Comparison of ENCODE assay signal across 8 cellular contexts in the genomic region with DNA sequence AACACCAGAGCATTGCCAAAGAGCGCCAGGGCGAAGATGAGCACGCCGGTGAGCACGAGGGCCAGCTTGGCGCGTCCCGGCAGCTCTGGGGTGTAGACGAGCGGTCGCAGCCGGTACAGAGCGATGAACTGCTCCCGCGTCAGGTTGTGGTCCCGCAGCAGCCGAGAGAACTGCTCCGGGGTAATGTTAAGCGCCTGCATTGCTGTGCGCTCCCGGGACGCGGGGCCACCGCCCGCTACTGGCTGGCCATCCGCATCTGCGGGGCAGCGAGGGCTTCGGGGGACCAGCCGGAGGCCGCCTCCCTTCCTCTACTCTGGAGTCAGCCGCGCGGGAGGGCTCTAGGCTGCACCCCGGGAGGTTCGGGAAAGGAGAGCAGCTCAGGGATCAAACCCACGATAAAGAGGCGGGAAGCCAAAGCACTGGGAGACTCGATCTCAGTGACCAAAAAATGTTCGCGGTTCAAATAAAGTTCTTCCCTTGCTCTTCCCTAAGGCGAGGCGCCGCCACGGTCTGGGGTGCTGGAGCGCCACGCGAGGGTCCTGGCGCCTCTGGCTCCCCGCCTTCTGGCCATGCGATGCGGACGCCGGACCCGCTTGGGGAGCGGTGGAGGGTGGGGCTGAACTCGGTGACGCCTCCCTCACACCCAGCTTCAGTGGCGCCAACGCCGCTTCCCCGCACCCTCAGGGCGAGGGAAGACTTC. TPM values are rescaled to one million over a fixed set of nuclear protein-coding genes. Genes with fewer than 3 reads are reported as not detected.
DNase-seq lines count a peak whose midpoint lies in the region; ATAC-seq and TF ChIP-seq lines count a peak whose summit lies in the region.

A gene (minus strand): TSS at position 571 of the 700 bp plus-strand sequence. CDS start 371 bp downstream, at position 200.

- no peaks in the 10 kb centered on the region for H3K9me3 ChIP-seq in mammary epithelial cell (replicated peaks; ENCODE audit: insufficient read depth, low read length)
- H3K9me3 ChIP-seq in left lung: no peaks in the 10 kb centered on the region
- H3K9me3 ChIP-seq in upper lobe of right lung: no peaks in the 10 kb centered on the region

- H4K20me1 ChIP-seq in mammary epithelial cell (ENCODE audit: insufficient read depth, low read length): no peaks in the 10 kb centered on the region

- H2AFZ ChIP-seq in mammary epithelial cell (ENCODE audit: low read depth, low read length): peak within 1 kb of the TSS; percentile 92

- dilution Hi-C loops in mammary epithelial cell (cut with HindIII; ENCODE audit: low sequenced_read_pairs): no loop called here

- WGBS in mammary epithelial cell (ENCODE audit: low coverage, missing lambda C conversion rate): 4% methylated on average over 15 of the region's 63 CpGs

- no peaks in the 10 kb centered on the region for H3K27me3 ChIP-seq in mammary epithelial cell (ENCODE audit: insufficient read depth, low read length)
- peaks cover 63 to 91% of the 10 kb centered on the region in 2 donors for H3K27me3 ChIP-seq in left lung
- peaks cover 78% of the 10 kb centered on the region for H3K27me3 ChIP-seq in upper lobe of right lung

- H3K4me3 Mint-ChIP-seq in activated naive CD4-positive, alpha-beta T cell treated with anti-CD3 and anti-CD28 coated beads, Interleukin-2, amount 10 ng/mL, durations not matched to agents 7 days and 5 days: peak within 1 kb of the TSS; percentile 4

- peak; percentile 27 for ATAC-seq in left lung
- peak; percentile 31 for ATAC-seq in upper lobe of right lung
- no peak for ATAC-seq in HG02623 (IDR thresholded peaks at IDR 0.05; ENCODE audit: unreplicated experiment)

- in situ Hi-C loops in mammary epithelial cell (cut with MboI; ENCODE audit: low sequenced_read_pairs in 2 of 2): no loop called here

- H3K36me3 ChIP-seq in mammary epithelial cell (ENCODE audit: insufficient read depth, low read length) (no peaks in the 10 kb centered on the region), left lung (no peaks in the 10 kb centered on the region), upper lobe of right lung (no peaks in the 10 kb centered on the region)

- TF ChIP-seq CTCF in mammary epithelial cell (conservative IDR thresholded peaks at IDR 0.05 in 1 of 2, IDR thresholded peaks at IDR 0.05 in 1 of 2; ENCODE audit: extremely low read depth in 1 of 2, insufficient read depth in 1 of 2, low read depth in 1 of 2, low read length in 2 of 2): no peak
- TF ChIP-seq CTCF in left lung (IDR thresholded peaks at IDR 0.05): no peak
- TF ChIP-seq CTCF in upper lobe of right lung (IDR thresholded peaks at IDR 0.05): no peak

- H3K4me2 ChIP-seq in mammary epithelial cell (ENCODE audit: insufficient read depth, low read depth, low read length): peak within 1 kb of the TSS; percentile 91

- H3K9me3 Mint-ChIP-seq in activated naive CD4-positive, alpha-beta T cell treated with anti-CD3 and anti-CD28 coated beads, Interleukin-2, amount 10 ng/mL, durations not matched to agents 7 days and 5 days: no peaks in the 10 kb centered on the region

- peak within 1 kb of the TSS; percentile 61 for H3K27ac ChIP-seq in mammary epithelial cell (ENCODE audit: insufficient read depth, low read depth, low read length)
- no peak within 1 kb of the TSS for H3K27ac ChIP-seq in left lung
- H3K27ac ChIP-seq in upper lobe of right lung: no peak within 1 kb of the TSS

- intact Hi-C loops in mammary epithelial cell (cut with micrococcal nuclease) (loop anchor here (5.0 kb wide), 1 partner anchor 73 kb away; no protein-coding TSS in a partner anchor), left lung (cut with DNase I) (no loop called here), upper lobe of right lung (cut with DNase I) (no loop called here)

- CTCF ChIA-PET in activated naive CD4-positive, alpha-beta T cell treated with anti-CD3 and anti-CD28 coated beads, Interleukin-2, amount 10 ng/mL, durations not matched to agents 7 days and 5 days (lab: Charles Lee): no interaction called here
- CTCF ChIA-PET in mammary epithelial cell (lab: Charles Lee; ENCODE audit: low non-redundant PET): no interaction called here

- BruUV-seq in mammary epithelial cell (replicated peaks; lab: Mats Ljungman, UMichigan): TSS peak; percentile 18

- H3K79me2 ChIP-seq in mammary epithelial cell (ENCODE audit: insufficient read depth, low read length): peaks cover 29% of the 10 kb centered on the region

- no peaks in the 10 kb centered on the region for H3K36me3 Mint-ChIP-seq in activated naive CD4-positive, alpha-beta T cell treated with anti-CD3 and anti-CD28 coated beads, Interleukin-2, amount 10 ng/mL, durations not matched to agents 7 days and 5 days

- no peak within 1 kb of the TSS for H3K27ac Mint-ChIP-seq in activated naive CD4-positive, alpha-beta T cell treated with anti-CD3 and anti-CD28 coated beads, Interleukin-2, amount 10 ng/mL, durations not matched to agents 7 days and 5 days

- H3K9ac ChIP-seq in mammary epithelial cell (ENCODE audit: insufficient read depth, low read length): peak within 1 kb of the TSS; percentile 73

- peaks cover 28% of the 10 kb centered on the region for H3K4me1 ChIP-seq in mammary epithelial cell (ENCODE audit: insufficient read depth, low read length)
- peaks cover 0 to 9% of the 10 kb centered on the region in 2 donors for H3K4me1 ChIP-seq in left lung
- H3K4me1 ChIP-seq in upper lobe of right lung: no peaks in the 10 kb centered on the region

- H3K4me3 ChIP-seq in mammary epithelial cell (replicated peaks in 1 of 3; ENCODE audit: insufficient read depth in 1 of 3, low read depth in 2 of 3, low read length in 3 of 3): peak within 1 kb of the TSS; percentile 55 to 85 (median 75)
- H3K4me3 ChIP-seq in left lung: no peak within 1 kb of the TSS
- H3K4me3 ChIP-seq in upper lobe of right lung: peak within 1 kb of the TSS; percentile 8

- H3K4me1 Mint-ChIP-seq in activated naive CD4-positive, alpha-beta T cell treated with anti-CD3 and anti-CD28 coated beads, Interleukin-2, amount 10 ng/mL, durations not matched to agents 7 days and 5 days: peaks cover 8% of the 10 kb centered on the region

- DNase-seq in activated naive CD4-positive, alpha-beta T cell treated with anti-CD3 and anti-CD28 coated beads, Interleukin-2, amount 10 ng/mL, durations not matched to agents 7 days and 5 days: peak; percentile 22
- no peak for DNase-seq in activated naive CD4-positive, alpha-beta T cell (lab: John Stamatoyannopoulos, UW)
- DNase-seq in mammary epithelial cell (peak; percentile 71), left lung (peak in 1 of 2 donors; percentile 74), upper lobe of right lung (no peak), H4 (ENCODE audit: low spot score) (no peak)
- DNase-seq in activated effector memory CD4-positive, alpha-beta T cell treated with Interleukin-2 at 50 U/mL for 16 hours: no peak

- peaks cover 64% of the 10 kb centered on the region for H3K27me3 Mint-ChIP-seq in activated naive CD4-positive, alpha-beta T cell treated with anti-CD3 and anti-CD28 coated beads, Interleukin-2, amount 10 ng/mL, durations not matched to agents 7 days and 5 days

RNA-seq across cellular contexts. Expression of the gene that starts here (rescaled TPM):
- total RNA-seq in mammary epithelial cell (1 to 10 TPM; 4.3 to 7.8 TPM), left lung (not detected), upper lobe of right lung (0.32 TPM)
- polyA plus RNA-seq in mammary epithelial cell: 11.9 TPM
- 10.3 TPM for polyA minus RNA-seq in mammary epithelial cell
- 0.78 and 0.91 TPM in 2 replicates for total RNA-seq in H4 (2014; rRNA removed; shearing (Covaris generic))

Comparison
In these comparisons a context has a peak if more than half of its experiments do, and no peak if none do; other contexts are left out.
1. DNase-seq: peak in activated naive CD4-positive, alpha-beta T cell treated with anti-CD3 and anti-CD28 coated beads, Interleukin-2, amount 10 ng/mL, durations not matched to agents 7 days and 5 days (single experiment) and mammary epithelial cell (single experiment); none in activated naive CD4-positive, alpha-beta T cell (0 of 4), upper lobe of right lung (single experiment), activated effector memory CD4-positive, alpha-beta T cell treated with Interleukin-2 at 50 U/mL for 16 hours (single experiment) and H4 (single experiment).
2. Peak in ATAC-seq in left lung; RNA of the gene not detected or under 1 TPM.
3. Peak in ATAC-seq and H3K4me3 ChIP-seq in upper lobe of right lung; RNA of the gene not detected or under 1 TPM.
4. H3K4me3 ChIP-seq: peak in mammary epithelial cell (3 of 3); none in left lung (0 of 2).